22 cellular contexts compared by ENCODE assay signal in the genomic region with DNA sequence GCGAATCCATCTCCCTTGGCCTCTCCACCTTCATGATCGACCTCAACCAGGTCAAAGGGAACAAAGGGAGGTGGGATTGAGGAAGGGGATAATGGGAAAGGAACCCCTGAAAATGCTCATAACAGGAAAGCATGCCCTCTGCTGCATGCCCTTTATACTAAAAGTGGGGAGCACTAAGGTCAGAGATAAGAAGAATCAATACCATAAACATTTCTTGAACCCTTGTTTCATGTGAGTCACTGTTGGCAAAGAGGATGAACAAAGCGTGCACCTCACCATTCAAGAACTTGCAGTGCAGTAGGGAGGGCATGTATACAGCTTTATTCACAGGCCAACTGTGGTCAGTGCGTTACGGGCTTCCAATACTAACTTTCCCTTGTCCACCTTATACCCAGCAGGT. TPM values are rescaled to one million over a fixed set of nuclear protein-coding genes. Genes with fewer than 3 reads are reported as not detected.
A peak's percentile ranks its signal among the peaks of the same experiment; 100 is the strongest.
DNase-seq lines count a peak whose midpoint lies in the region; ATAC-seq and TF ChIP-seq lines count a peak whose summit lies in the region.
"Had no signal": no experiment of that assay in that cellular context is flagged by ENCODE, and none has a peak within 500 bp of the region (broad histone marks: within the 10 kb centered on the region; RNA-seq: fewer than 3 reads in every experiment).

No MANE protein-coding gene starts in this region.

- no peak overlapping the region for H3K27ac ChIP-seq in osteoblast (ENCODE audit: low read depth, low read length)
- H3K27ac ChIP-seq: 22Rv1; BLaER1 treated with 17β-estradiol and CSF1 and Interleukin-3, amounts not matched to agents 10 nM and 100 nM had no signal

- H3K4me3 ChIP-seq in osteoblast (ENCODE audit: insufficient read depth, low read length) = no peak overlapping the region
- H3K4me3 ChIP-seq: BLaER1 treated with 17β-estradiol and CSF1 and Interleukin-3, amounts not matched to agents 10 nM and 100 nM; GM12878 had no signal

- peak overlapping the region; percentile 44 for H3K27ac Mint-ChIP-seq in activated CD8-positive, alpha-beta T cell treated with anti-CD3 and anti-CD28 coated beads, Interleukin-2, amount 10 ng/mL, durations not matched to agents 7 days and 5 days
- no peak overlapping the region for H3K27ac Mint-ChIP-seq in activated CD8-positive, alpha-beta T cell treated with anti-CD3 and anti-CD28 coated beads for 36 hours
- no peak overlapping the region for H3K27ac Mint-ChIP-seq in endothelial cell (ENCODE audit: unreplicated experiment)

- H3K9me3 ChIP-seq in osteoblast (ENCODE audit: low read depth, low read length) = no peaks in the 10 kb centered on the region
- H3K9me3 ChIP-seq: BLaER1 treated with 17β-estradiol and CSF1 and Interleukin-3, amounts not matched to agents 10 nM and 100 nM; SK-N-SH had no signal

- H4K20me1 ChIP-seq in osteoblast (ENCODE audit: insufficient read depth, low read length) = no peaks in the 10 kb centered on the region
- H4K20me1 ChIP-seq: BLaER1 treated with 17β-estradiol and CSF1 and Interleukin-3, amounts not matched to agents 10 nM and 100 nM had no signal

- no peaks in the 10 kb centered on the region for H3K4me1 ChIP-seq in osteoblast (ENCODE audit: insufficient read depth, low read length)

- H3K27me3 Mint-ChIP-seq in activated CD8-positive, alpha-beta T cell treated with anti-CD3 and anti-CD28 coated beads, Interleukin-2, amount 10 ng/mL, durations not matched to agents 7 days and 5 days (ENCODE audit: low read depth) = no peaks in the 10 kb centered on the region
- H3K27me3 Mint-ChIP-seq in activated CD8-positive, alpha-beta T cell treated with anti-CD3 and anti-CD28 coated beads for 36 hours = no peaks in the 10 kb centered on the region
- H3K27me3 Mint-ChIP-seq in endothelial cell (ENCODE audit: unreplicated experiment) = peaks cover 7% of the 10 kb centered on the region
- H3K27me3 Mint-ChIP-seq: CD4-positive, alpha-beta memory T cell had no signal

- H3K36me3 Mint-ChIP-seq in activated CD8-positive, alpha-beta T cell treated with anti-CD3 and anti-CD28 coated beads, Interleukin-2, amount 10 ng/mL, durations not matched to agents 7 days and 5 days (ENCODE audit: low read depth) = peaks cover 47% of the 10 kb centered on the region
- peaks cover 44% of the 10 kb centered on the region for H3K36me3 Mint-ChIP-seq in activated CD8-positive, alpha-beta T cell treated with anti-CD3 and anti-CD28 coated beads for 36 hours (ENCODE audit: low read depth)
- H3K36me3 Mint-ChIP-seq in endothelial cell (ENCODE audit: low read depth, unreplicated experiment) = peaks cover 24% of the 10 kb centered on the region

- no peak for DNase-seq in activated CD8-positive, alpha-beta T cell treated with anti-CD3 and anti-CD28 coated beads, Interleukin-2, amount 10 ng/mL, durations not matched to agents 7 days and 5 days
- no peak for DNase-seq in activated CD8-positive, alpha-beta T cell treated with anti-CD3 and anti-CD28 coated beads for 36 hours
- DNase-seq in endothelial cell (ENCODE audit: low spot score) (no peak), osteoblast (ENCODE audit: insufficient read length, low spot score, missing footprints) (peak; percentile 18), glomerular visceral epithelial cell (ENCODE audit: extremely low spot score) (no peak), cerebellum (ENCODE audit: low spot score) (no peak)
- DNase-seq: ACHN; CD4-positive, alpha-beta memory T cell; DND-41; MM.1S; NCI-H1092; NCI-H1436 treated with DMSO at 0.1 percent for 48 hours; NCI-H1930; NCI-H2227 treated with DMSO at 0.1 percent for 48 hours; NCI-H510A; NCI-H748 treated with DMSO at 0.1 percent for 48 hours; SHP77 treated with DMSO at 0.1 percent for 48 hours; SK-N-SH had no signal

- H3K4me2 ChIP-seq in osteoblast (ENCODE audit: insufficient read depth, low read length) = no peak overlapping the region
- H3K4me2 ChIP-seq: SK-N-SH had no signal

- intact Hi-C loops in activated CD8-positive, alpha-beta T cell treated with anti-CD3 and anti-CD28 coated beads for 36 hours (cut with micrococcal nuclease) = no loop called here

- no peaks in the 10 kb centered on the region for H3K9me3 Mint-ChIP-seq in activated CD8-positive, alpha-beta T cell treated with anti-CD3 and anti-CD28 coated beads, Interleukin-2, amount 10 ng/mL, durations not matched to agents 7 days and 5 days (ENCODE audit: insufficient read depth)
- H3K9me3 Mint-ChIP-seq in activated CD8-positive, alpha-beta T cell treated with anti-CD3 and anti-CD28 coated beads for 36 hours = no peaks in the 10 kb centered on the region
- H3K9me3 Mint-ChIP-seq in endothelial cell (ENCODE audit: unreplicated experiment) = no peaks in the 10 kb centered on the region
- H3K9me3 Mint-ChIP-seq: CD4-positive, alpha-beta memory T cell had no signal

- no peak for ATAC-seq in activated CD8-positive, alpha-beta T cell treated with anti-CD3 and anti-CD28 coated beads, Interleukin-2, amount 10 ng/mL, durations not matched to agents 7 days and 5 days
- no peak for ATAC-seq in activated CD8-positive, alpha-beta T cell treated with anti-CD3 and anti-CD28 coated beads for 36 hours
- ATAC-seq: GM12878 had no signal

- POLR2A ChIA-PET in activated CD8-positive, alpha-beta T cell treated with anti-CD3 and anti-CD28 coated beads, Interleukin-2, amount 10 ng/mL, durations not matched to agents 7 days and 5 days (lab: Charles Lee) = interaction anchor here (0.5 kb wide), 1 partner anchor 22 kb away, joined by 4 read pairs; no protein-coding TSS in a partner anchor
- POLR2A ChIA-PET in activated CD8-positive, alpha-beta T cell treated with anti-CD3 and anti-CD28 coated beads for 36 hours (lab: Charles Lee) = interaction anchor here (0.6 to 0.9 kb wide), 2 partner anchors 12 to 20 kb away, joined by 3 to 4 read pairs; no protein-coding TSS in a partner anchor

- H3K79me2 ChIP-seq in osteoblast (ENCODE audit: insufficient read depth, low read length) = no peaks in the 10 kb centered on the region

- peaks cover 25% of the 10 kb centered on the region for H3K36me3 ChIP-seq in osteoblast (ENCODE audit: insufficient read depth, low read length)

- no peak for TF ChIP-seq CTCF in activated CD8-positive, alpha-beta T cell treated with anti-CD3 and anti-CD28 coated beads for 36 hours (IDR thresholded peaks at IDR 0.05)
- TF ChIP-seq CTCF in endothelial cell (IDR thresholded peaks at IDR 0.05; ENCODE audit: unreplicated experiment) (no peak), osteoblast (IDR thresholded peaks at IDR 0.05; ENCODE audit: extremely low read depth, low read depth, low read length) (no peak)

- H3K4me1 Mint-ChIP-seq in activated CD8-positive, alpha-beta T cell treated with anti-CD3 and anti-CD28 coated beads, Interleukin-2, amount 10 ng/mL, durations not matched to agents 7 days and 5 days (ENCODE audit: low read depth) = peaks cover 12% of the 10 kb centered on the region
- H3K4me1 Mint-ChIP-seq in activated CD8-positive, alpha-beta T cell treated with anti-CD3 and anti-CD28 coated beads for 36 hours (ENCODE audit: low read depth) = no peaks in the 10 kb centered on the region
- peaks cover 13% of the 10 kb centered on the region for H3K4me1 Mint-ChIP-seq in endothelial cell (ENCODE audit: unreplicated experiment)

- H3K27me3 ChIP-seq in osteoblast (ENCODE audit: insufficient read depth, low read length) = no peaks in the 10 kb centered on the region
- H3K27me3 ChIP-seq: BLaER1 treated with 17β-estradiol and CSF1 and Interleukin-3, amounts not matched to agents 10 nM and 100 nM had no signal

- no peak overlapping the region for H2AFZ ChIP-seq in osteoblast (ENCODE audit: low read length)

- H3K4me3 Mint-ChIP-seq in activated CD8-positive, alpha-beta T cell treated with anti-CD3 and anti-CD28 coated beads, Interleukin-2, amount 10 ng/mL, durations not matched to agents 7 days and 5 days = no peak overlapping the region
- no peak overlapping the region for H3K4me3 Mint-ChIP-seq in activated CD8-positive, alpha-beta T cell treated with anti-CD3 and anti-CD28 coated beads for 36 hours
- peak overlapping the region; percentile 67 for H3K4me3 Mint-ChIP-seq in endothelial cell (ENCODE audit: unreplicated experiment)
- H3K4me3 Mint-ChIP-seq: CD4-positive, alpha-beta memory T cell had no signal

- CTCF ChIA-PET in activated CD8-positive, alpha-beta T cell treated with anti-CD3 and anti-CD28 coated beads, Interleukin-2, amount 10 ng/mL, durations not matched to agents 7 days and 5 days (lab: Charles Lee) = interaction anchor here (1.4 to 4.6 kb wide), 2 partner anchors 9 to 70 kb away, joined by 4 to 25 read pairs; no protein-coding TSS in a partner anchor
- CTCF ChIA-PET in activated CD8-positive, alpha-beta T cell treated with anti-CD3 and anti-CD28 coated beads for 36 hours (lab: Charles Lee) = interaction anchor here (1.0 kb wide), 1 partner anchor 9 kb away, joined by 3 read pairs; no protein-coding TSS in a partner anchor

RNA-seq across cellular contexts. Expression of a gene that starts 1.7 kb away (rescaled TPM):
- 10 to 100 TPM; 14.3 to 15.4 TPM for total RNA-seq in activated CD8-positive, alpha-beta T cell treated with anti-CD3 and anti-CD28 coated beads, Interleukin-2, amount 10 ng/mL, durations not matched to agents 7 days and 5 days
- 10 to 100 TPM; 13.6 to 18.7 TPM for total RNA-seq in activated CD8-positive, alpha-beta T cell treated with anti-CD3 and anti-CD28 coated beads for 36 hours
- total RNA-seq in endothelial cell (ENCODE audit: unreplicated experiment) = 2.4 TPM
- 0.59 and 1.4 TPM in 2 replicates for total RNA-seq in osteoblast
- not detected for total RNA-seq in cerebellum

RNA-seq across cellular contexts. Expression of a gene that starts 16.3 kb away (rescaled TPM):
- total RNA-seq in activated CD8-positive, alpha-beta T cell treated with anti-CD3 and anti-CD28 coated beads, Interleukin-2, amount 10 ng/mL, durations not matched to agents 7 days and 5 days = 1 to 10 TPM; 6.4 to 6.6 TPM
- total RNA-seq in activated CD8-positive, alpha-beta T cell treated with anti-CD3 and anti-CD28 coated beads for 36 hours = 1 to 10 TPM; 1.6 TPM
- total RNA-seq in endothelial cell (ENCODE audit: unreplicated experiment) = 0.74 TPM
- total RNA-seq in osteoblast = 0.29 and 0.36 TPM in 2 replicates
- total RNA-seq in cerebellum = 0.36 TPM
- total RNA-seq: LHCN-M2 had no signal

RNA-seq across cellular contexts. Expression of a gene that starts 21.0 kb away (rescaled TPM):
- 10 to 100 TPM; 64.8 to 73.6 TPM for total RNA-seq in activated CD8-positive, alpha-beta T cell treated with anti-CD3 and anti-CD28 coated beads, Interleukin-2, amount 10 ng/mL, durations not matched to agents 7 days and 5 days
- 100 to 1,000 TPM in 1 of 2 experiments, 10 to 100 TPM in 1; 96.9 to 105 TPM for total RNA-seq in activated CD8-positive, alpha-beta T cell treated with anti-CD3 and anti-CD28 coated beads for 36 hours
- total RNA-seq in endothelial cell (ENCODE audit: unreplicated experiment) (16.1 TPM), osteoblast (12.4 and 13.0 TPM in 2 replicates), cerebellum (11.3 TPM)

RNA-seq across cellular contexts. Expression of a gene that starts 24.5 kb away (rescaled TPM):
- total RNA-seq in activated CD8-positive, alpha-beta T cell treated with anti-CD3 and anti-CD28 coated beads, Interleukin-2, amount 10 ng/mL, durations not matched to agents 7 days and 5 days = 100 to 1,000 TPM; 617 to 651 TPM
- total RNA-seq in activated CD8-positive, alpha-beta T cell treated with anti-CD3 and anti-CD28 coated beads for 36 hours = 100 to 1,000 TPM; 334 to 346 TPM
- total RNA-seq in endothelial cell (ENCODE audit: unreplicated experiment) = 420 TPM
- 502 and 581 TPM in 2 replicates for total RNA-seq in osteoblast
- 40.4 TPM for total RNA-seq in cerebellum

RNA-seq across cellular contexts. Expression of a gene that starts 31.7 kb away (rescaled TPM):
- 10 to 100 TPM; 31.9 to 33.7 TPM for total RNA-seq in activated CD8-positive, alpha-beta T cell treated with anti-CD3 and anti-CD28 coated beads, Interleukin-2, amount 10 ng/mL, durations not matched to agents 7 days and 5 days
- 1 to 10 TPM; 6.3 to 6.9 TPM for total RNA-seq in activated CD8-positive, alpha-beta T cell treated with anti-CD3 and anti-CD28 coated beads for 36 hours
- total RNA-seq in endothelial cell (ENCODE audit: unreplicated experiment) = 145 TPM
- total RNA-seq in osteoblast = 96.6 and 97.5 TPM in 2 replicates
- total RNA-seq in cerebellum = 69.0 TPM
